Comparison of ENCODE assay signal across 1 cellular context in genomic region chr1:4684142-4684541, GRCh38.
TF ChIP-seq lines count a peak whose summit lies in the region.

No MANE protein-coding gene starts in this region.

TF ChIP-seq in A549, 52 proteins besides CTCF, POLR2A, EP300 and RAD21 (continued from another document):
- no peak for TF ChIP-seq GATA3 (IDR thresholded peaks at IDR 0.05; ENCODE audit: borderline replicate concordance)
